18 cellular contexts compared by ENCODE assay signal in the genomic region with DNA sequence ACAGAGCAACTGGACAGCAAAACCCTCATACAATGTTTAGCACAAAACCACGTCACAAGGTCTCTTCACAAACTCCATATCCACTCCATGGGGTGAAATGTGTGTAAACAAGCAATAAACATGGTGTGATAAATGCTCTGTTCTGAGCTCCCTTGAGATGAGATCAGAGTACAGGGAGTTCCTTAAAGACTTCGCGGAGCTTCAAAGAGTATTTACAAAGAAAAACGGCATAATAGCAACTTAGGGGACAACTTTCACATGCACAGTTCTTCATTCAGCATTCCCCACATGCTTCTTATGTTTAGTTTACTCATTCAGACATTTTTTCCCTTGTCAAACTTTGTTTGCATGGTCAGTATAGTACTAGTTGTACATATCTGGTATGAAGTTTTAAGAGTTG. TPM values are rescaled to one million over a fixed set of nuclear protein-coding genes. Genes with fewer than 3 reads are reported as not detected.
DNase-seq lines count a peak whose midpoint lies in the region; ATAC-seq and TF ChIP-seq lines count a peak whose summit lies in the region.
"Had no signal": no experiment of that assay in that cellular context is flagged by ENCODE, and none has a peak within 500 bp of the region (broad histone marks: within the 10 kb centered on the region; RNA-seq: fewer than 3 reads in every experiment).

No MANE protein-coding gene starts in this region.

- BruUV-seq in MCF 10A (replicated peaks; lab: Mats Ljungman, UMichigan): no TSS peak

- no peaks in the 10 kb centered on the region for H3K9me3 Mint-ChIP-seq in MCF 10A (ENCODE audit: unreplicated experiment)

- intact Hi-C loops in left colon (cut with DNase I, micrococcal nuclease) (no loop called here), MCF 10A (cut with micrococcal nuclease) (no loop called here)

- no peak overlapping the region for H3K4me3 Mint-ChIP-seq in MCF 10A (ENCODE audit: unreplicated experiment)
- H3K4me3 Mint-ChIP-seq: CD14-positive monocyte had no signal

- H3K4me1 Mint-ChIP-seq in MCF 10A (ENCODE audit: insufficient read depth, unreplicated experiment): no peaks in the 10 kb centered on the region
- H3K4me1 Mint-ChIP-seq: CD14-positive monocyte had no signal

- no peaks in the 10 kb centered on the region for H3K36me3 Mint-ChIP-seq in MCF 10A (ENCODE audit: insufficient read depth, unreplicated experiment)
- H3K36me3 Mint-ChIP-seq: CD14-positive monocyte had no signal

- ATAC-seq in left colon: peak; percentile 99
- ATAC-seq: A549, GM12878 had no signal

- CTCF ChIA-PET in MCF 10A (lab: Yijun Ruan, JAX): interaction anchor here (1.0 kb wide), 2 partner anchors 11 to 1168 kb away, joined by 4 read pairs; no protein-coding TSS in a partner anchor

- DNase-seq in EH (ENCODE audit: low read depth) (peak; percentile 29), astrocyte of the hippocampus (ENCODE audit: low read depth, low spot score) (peak; percentile 46), left colon (no peak), skeletal muscle cell (ENCODE audit: low read depth) (peak; percentile 18), mesenteric fat pad (ENCODE audit: low spot score) (no peak), medulla oblongata (ENCODE audit: extremely low spot score) (no peak), MCF 10A (ENCODE audit: unreplicated experiment) (no peak), cortex of kidney (lab: John Stamatoyannopoulos, UW) (no peak)
- DNase-seq: COR-L47; KBM-7; MG63; NCI-H1105; NCI-H1694 treated with DMSO at 0.1 percent for 48 hours; NCI-H69; NK-92 treated with Interleukin-12 subunit alpha and Interleukin-12 subunit beta, amount 100 ng/mL, for 24 hours had no signal

- no peak for TF ChIP-seq CTCF in MCF 10A (IDR thresholded peaks at IDR 0.05; ENCODE audit: unreplicated experiment)

- no peak overlapping the region for H3K4me3 ChIP-seq in skeletal muscle cell (ENCODE audit: low read depth, low read length)
- H3K4me3 ChIP-seq: A549, GM12878, MG63 had no signal

- no peak overlapping the region for H3K27ac Mint-ChIP-seq in MCF 10A (ENCODE audit: low read depth, unreplicated experiment)
- H3K27ac Mint-ChIP-seq: CD14-positive monocyte had no signal

- no peaks in the 10 kb centered on the region for H3K27me3 Mint-ChIP-seq in MCF 10A (ENCODE audit: insufficient read depth, unreplicated experiment)

- POLR2A ChIA-PET in MCF 10A (lab: Yijun Ruan, JAX): no interaction called here

RNA-seq across cellular contexts. Expression of a gene that starts 52.5 kb away (rescaled TPM):
- total RNA-seq in left colon (100 to 1,000 TPM; 210 to 246 TPM), mesenteric fat pad (47.1 TPM), MCF 10A (2022) (39.1 and 55.6 TPM in 2 replicates)

Comparison
In these comparisons a context has a peak if more than half of its experiments do, and no peak if none do; other contexts are left out.
1. DNase-seq: peak in EH (single experiment), astrocyte of the hippocampus (single experiment) and skeletal muscle cell (single experiment); none in left colon (0 of 2), mesenteric fat pad (single experiment), medulla oblongata (single experiment), MCF 10A (single experiment) and cortex of kidney (single experiment).